25 cellular contexts compared by ENCODE assay signal in genomic region chr3:117200962-117201361, GRCh38.
"Had no signal": no experiment of that assay in that cellular context is flagged by ENCODE, and none has a peak within 500 bp of the region (broad histone marks: within the 10 kb centered on the region; RNA-seq: fewer than 3 reads in every experiment).

No MANE protein-coding gene starts in this region.

- DNase-seq: hypothalamus; immature natural killer cell; kidney; left colon; left lung; lower lobe of right lung; mesendoderm; naive B cell; natural killer cell; nephron progenitor cell; pancreas; posterior cingulate gyrus; retina; right cardiac atrium; stimulated activated CD4-positive, alpha-beta T cell treated with anti-CD3 and anti-CD28 coated beads, Interleukin-12 subunit alpha, Interleukin-12 subunit beta, amount 100 ng/mL, for 4 hours; stimulated activated CD4-positive, alpha-beta T cell treated with anti-CD3 and anti-CD28 coated beads, Interleukin-15, amount 100 ng/mL, for 24 hours; stimulated activated CD4-positive, alpha-beta T cell treated with anti-CD3 and anti-CD28 coated beads, Interleukin-2, amount 100 ng/mL, for 24 hours; stimulated activated CD4-positive, alpha-beta T cell treated with anti-CD3 and anti-CD28 coated beads, Interleukin-4, amount 100 ng/mL, for 1 hour; stimulated activated naive B cell treated with anti-CD40 and anti-IgM and Interleukin-4, amounts not matched to agents 10 μg/mL and 1 μg/mL and 100 μg/mL, for 72 hours; stimulated activated naive CD8-positive, alpha-beta T cell treated with anti-CD3 and anti-CD28 coated beads, Interleukin-15, Interleukin-2, amounts not matched to agents 100 U/mL and 50 U/mL, for 24 hours; stomach; testis; thyroid gland; transverse colon; upper lobe of left lung had no signal
